12 cellular contexts compared by ENCODE assay signal in the genomic region with DNA sequence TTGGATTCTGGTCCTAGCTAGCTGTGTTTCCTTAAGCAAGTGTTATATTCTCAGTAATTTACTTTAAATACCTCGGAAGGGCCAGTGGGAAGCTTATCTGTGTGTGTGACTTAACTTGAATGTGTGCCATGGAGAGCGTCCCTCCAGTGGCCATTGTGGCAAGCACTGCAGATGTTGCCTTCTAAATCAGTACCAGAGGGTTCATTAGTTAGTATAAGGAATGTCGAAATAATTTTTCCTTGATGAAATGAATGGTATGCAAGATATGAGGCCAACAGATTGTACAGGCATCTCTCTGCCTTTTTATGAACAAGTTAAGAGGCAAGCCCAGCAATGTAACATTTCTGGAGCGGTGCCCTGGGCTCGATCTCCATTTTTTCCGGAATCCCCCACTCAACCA. TPM values are rescaled to one million over a fixed set of nuclear protein-coding genes. Genes with fewer than 3 reads are reported as not detected.
DNase-seq lines count a peak whose midpoint lies in the region; ATAC-seq and TF ChIP-seq lines count a peak whose summit lies in the region.
"Had no signal": no experiment of that assay in that cellular context is flagged by ENCODE, and none has a peak within 500 bp of the region (broad histone marks: within the 10 kb centered on the region; RNA-seq: fewer than 3 reads in every experiment).

No MANE protein-coding gene starts in this region.

- no peak overlapping the region for H3K4me3 ChIP-seq in mammary epithelial cell (replicated peaks in 1 of 3; ENCODE audit: insufficient read depth in 1 of 3, low read depth in 2 of 3, low read length in 3 of 3)
- no peak overlapping the region for H3K4me3 ChIP-seq in brain microvascular endothelial cell (ENCODE audit: low read depth, low read length)
- no peak overlapping the region for H3K4me3 ChIP-seq in upper lobe of right lung

- TF ChIP-seq CTCF in mammary epithelial cell (conservative IDR thresholded peaks at IDR 0.05 in 1 of 2, IDR thresholded peaks at IDR 0.05 in 1 of 2; ENCODE audit: extremely low read depth in 1 of 2, insufficient read depth in 1 of 2, low read depth in 1 of 2, low read length in 2 of 2) (peak in 1 of 2 donors; percentile 22), MCF 10A (IDR thresholded peaks at IDR 0.05; ENCODE audit: unreplicated experiment) (no peak), brain microvascular endothelial cell (IDR thresholded peaks at IDR 0.05; ENCODE audit: low read depth, low read length, missing control alignments) (peak; percentile 52), upper lobe of right lung (IDR thresholded peaks at IDR 0.05) (peak; percentile 28)

- H3K4me2 ChIP-seq in mammary epithelial cell (ENCODE audit: insufficient read depth, low read depth, low read length), result peak overlapping the region; percentile 23

- POLR2A ChIA-PET in MCF 10A (lab: Yijun Ruan, JAX), result no interaction called here

- no TSS peak for BruUV-seq in mammary epithelial cell (replicated peaks; lab: Mats Ljungman, UMichigan)
- no TSS peak for BruUV-seq in MCF 10A (replicated peaks; lab: Mats Ljungman, UMichigan)

- no peak overlapping the region for H3K4me3 Mint-ChIP-seq in MCF 10A (ENCODE audit: unreplicated experiment)
- H3K4me3 Mint-ChIP-seq: activated naive CD4-positive, alpha-beta T cell treated with anti-CD3 and anti-CD28 coated beads, Interleukin-2, amount 50 U/mL, for 24 hours had no signal

- H3K9ac ChIP-seq in mammary epithelial cell (ENCODE audit: insufficient read depth, low read length), result no peak overlapping the region

- no peaks in the 10 kb centered on the region for H3K9me3 ChIP-seq in mammary epithelial cell (replicated peaks; ENCODE audit: insufficient read depth, low read length)
- H3K9me3 ChIP-seq in upper lobe of right lung, result no peaks in the 10 kb centered on the region

- dilution Hi-C loops in mammary epithelial cell (cut with HindIII; ENCODE audit: low sequenced_read_pairs), result no loop called here

- H3K4me1 ChIP-seq in mammary epithelial cell (ENCODE audit: insufficient read depth, low read length) (no peaks in the 10 kb centered on the region), upper lobe of right lung (peaks cover 6% of the 10 kb centered on the region)

- H3K36me3 ChIP-seq in mammary epithelial cell (ENCODE audit: insufficient read depth, low read length) (no peaks in the 10 kb centered on the region), brain microvascular endothelial cell (replicated peaks) (no peaks in the 10 kb centered on the region), upper lobe of right lung (no peaks in the 10 kb centered on the region)

- no peaks in the 10 kb centered on the region for H3K27me3 Mint-ChIP-seq in MCF 10A (ENCODE audit: insufficient read depth, unreplicated experiment)
- H3K27me3 Mint-ChIP-seq: activated naive CD4-positive, alpha-beta T cell treated with anti-CD3 and anti-CD28 coated beads, Interleukin-2, amount 50 U/mL, for 24 hours had no signal

- H3K27ac Mint-ChIP-seq in MCF 10A (ENCODE audit: low read depth, unreplicated experiment), result no peak overlapping the region
- H3K27ac Mint-ChIP-seq: activated naive CD4-positive, alpha-beta T cell treated with anti-CD3 and anti-CD28 coated beads, Interleukin-2, amount 50 U/mL, for 24 hours had no signal

- no peaks in the 10 kb centered on the region for H3K9me3 Mint-ChIP-seq in MCF 10A (ENCODE audit: unreplicated experiment)
- H3K9me3 Mint-ChIP-seq: activated naive CD4-positive, alpha-beta T cell treated with anti-CD3 and anti-CD28 coated beads, Interleukin-2, amount 50 U/mL, for 24 hours had no signal

- CTCF ChIA-PET in mammary epithelial cell (lab: Charles Lee; ENCODE audit: low non-redundant PET), result no interaction called here
- CTCF ChIA-PET in MCF 10A (lab: Yijun Ruan, JAX), result interaction anchor here (0.6 kb wide), 1 partner anchor 161 kb away, joined by 4 read pairs; no protein-coding TSS in a partner anchor

- H3K27ac ChIP-seq in mammary epithelial cell (ENCODE audit: insufficient read depth, low read depth, low read length), result no peak overlapping the region
- no peak overlapping the region for H3K27ac ChIP-seq in brain microvascular endothelial cell
- no peak overlapping the region for H3K27ac ChIP-seq in upper lobe of right lung

- no peaks in the 10 kb centered on the region for H3K36me3 Mint-ChIP-seq in MCF 10A (ENCODE audit: insufficient read depth, unreplicated experiment)
- H3K36me3 Mint-ChIP-seq: activated naive CD4-positive, alpha-beta T cell treated with anti-CD3 and anti-CD28 coated beads, Interleukin-2, amount 50 U/mL, for 24 hours had no signal

- no peak for DNase-seq in mammary epithelial cell
- no peak for DNase-seq in MCF 10A (ENCODE audit: unreplicated experiment)
- DNase-seq in brain microvascular endothelial cell, result peak; percentile 63
- DNase-seq in iris pigment epithelial cell (ENCODE audit: low read depth), result peak; percentile 74
- no peak for DNase-seq in upper lobe of right lung
- DNase-seq in NK-92 treated with Interleukin-12 subunit alpha and Interleukin-12 subunit beta, amount 100 ng/mL, for 24 hours (lab: John Stamatoyannopoulos, UW), result no peak
- DNase-seq in NCI-H69 (lab: John Stamatoyannopoulos, UW), result no peak
- DNase-seq: activated CD4-positive, alpha-beta T cell treated with anti-CD3 and anti-CD28 coated beads for 4 hours; SIG-M5; stimulated activated CD8-positive, alpha-beta memory T cell treated with anti-CD3 and anti-CD28 coated beads, Interleukin-4, amount 100 ng/mL, for 48 hours had no signal

- in situ Hi-C loops in mammary epithelial cell (cut with MboI; ENCODE audit: low sequenced_read_pairs in 2 of 2) (no loop called here), brain microvascular endothelial cell (cut with HindIII; ENCODE audit: low pct_ligation_motif_present, low sequenced_read_pairs) (no loop called here)

- ATAC-seq in upper lobe of right lung (peak; percentile 64), HG03039 (IDR thresholded peaks at IDR 0.05; ENCODE audit: unreplicated experiment) (no peak)

- peak overlapping the region; percentile 48 for H2AFZ ChIP-seq in mammary epithelial cell (ENCODE audit: low read depth, low read length)

- no peaks in the 10 kb centered on the region for H3K4me1 Mint-ChIP-seq in MCF 10A (ENCODE audit: insufficient read depth, unreplicated experiment)
- H3K4me1 Mint-ChIP-seq: activated naive CD4-positive, alpha-beta T cell treated with anti-CD3 and anti-CD28 coated beads, Interleukin-2, amount 50 U/mL, for 24 hours had no signal

- intact Hi-C loops in mammary epithelial cell (cut with micrococcal nuclease) (no loop called here), MCF 10A (cut with micrococcal nuclease) (no loop called here), upper lobe of right lung (cut with DNase I) (no loop called here)

- no peaks in the 10 kb centered on the region for H4K20me1 ChIP-seq in mammary epithelial cell (ENCODE audit: insufficient read depth, low read length)

- H3K27me3 ChIP-seq in mammary epithelial cell (ENCODE audit: insufficient read depth, low read length), result no peaks in the 10 kb centered on the region
- H3K27me3 ChIP-seq in brain microvascular endothelial cell (replicated peaks), result no peaks in the 10 kb centered on the region
- no peaks in the 10 kb centered on the region for H3K27me3 ChIP-seq in upper lobe of right lung

- 9% methylated on average over 5 of the region's 6 CpGs for WGBS in mammary epithelial cell (ENCODE audit: low coverage, missing lambda C conversion rate)

- no peaks in the 10 kb centered on the region for H3K79me2 ChIP-seq in mammary epithelial cell (ENCODE audit: insufficient read depth, low read length)

RNA-seq across cellular contexts. Expression of gene FBXO36, which starts 52.0 kb away (rescaled TPM):
- total RNA-seq in mammary epithelial cell, result 1 to 10 TPM in 1 of 2 donors, under 1 TPM in 1; 0.75 to 5.2 TPM
- 0.86 TPM for polyA plus RNA-seq in mammary epithelial cell
- polyA minus RNA-seq in mammary epithelial cell, result not detected
- total RNA-seq in MCF 10A (2022), result 2.2 and 3.6 TPM in 2 replicates
- total RNA-seq in upper lobe of right lung, result 1.8 TPM

RNA-seq across cellular contexts. Expression of gene TRIP12, which starts 52.5 kb away (rescaled TPM):
- 100 to 1,000 TPM; 235 to 245 TPM for total RNA-seq in mammary epithelial cell
- 66.0 TPM for polyA plus RNA-seq in mammary epithelial cell
- polyA minus RNA-seq in mammary epithelial cell, result 390 TPM
- total RNA-seq in MCF 10A (2022), result 221 and 265 TPM in 2 replicates
- 211 TPM for total RNA-seq in upper lobe of right lung

Comparison
In these comparisons a context has a peak if more than half of its experiments do, and no peak if none do; other contexts are left out.
1. DNase-seq: peak in brain microvascular endothelial cell (single experiment) and iris pigment epithelial cell (single experiment); none in mammary epithelial cell (single experiment), MCF 10A (single experiment), upper lobe of right lung (single experiment), NK-92 treated with Interleukin-12 subunit alpha and Interleukin-12 subunit beta, amount 100 ng/mL, for 24 hours (single experiment) and NCI-H69 (single experiment).